Comparison of ENCODE assay signal across 9 cellular contexts in the genomic region with DNA sequence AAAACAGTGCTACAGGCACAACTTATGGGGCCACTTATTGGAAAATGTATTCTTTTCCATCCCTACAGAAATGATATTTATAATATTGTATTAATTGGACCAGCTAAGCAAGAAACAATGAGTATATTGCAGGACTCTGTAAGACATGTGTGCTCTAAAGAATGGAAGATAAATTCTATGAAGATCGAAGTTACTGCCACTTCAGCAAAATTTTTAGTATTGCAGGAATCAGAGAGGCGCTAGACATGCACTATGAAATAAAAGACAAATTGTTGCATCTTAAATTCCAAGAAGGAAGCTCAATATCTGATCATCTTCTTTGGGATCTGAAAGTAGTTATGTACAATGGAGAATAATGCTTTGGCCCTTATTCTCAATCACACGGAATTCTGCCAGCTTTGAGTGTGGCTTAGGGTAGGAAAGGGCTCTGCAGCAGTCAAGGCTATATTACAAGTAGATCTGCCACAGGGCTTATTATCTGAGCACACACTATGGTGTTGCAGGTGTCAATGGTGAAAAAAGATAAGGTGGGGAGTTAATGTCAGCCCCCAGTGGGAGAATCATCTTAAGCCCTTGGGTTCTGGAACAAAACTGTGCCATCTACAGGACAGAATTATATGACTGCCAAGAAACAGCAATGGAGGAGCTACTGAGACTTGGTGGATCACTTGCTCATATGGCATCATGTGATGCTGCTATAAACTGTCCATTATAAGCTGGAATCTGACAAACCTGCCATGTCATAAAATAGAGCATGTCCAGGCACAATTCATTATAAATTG.
A peak's percentile ranks its signal among the peaks of the same experiment; 100 is the strongest.
DNase-seq lines count a peak whose midpoint lies in the region; ATAC-seq and TF ChIP-seq lines count a peak whose summit lies in the region.
"Had no signal": no experiment of that assay in that cellular context is flagged by ENCODE, and none has a peak within 500 bp of the region (broad histone marks: within the 10 kb centered on the region; RNA-seq: fewer than 3 reads in every experiment).

No MANE protein-coding gene starts in this region.

- H3K36me3 ChIP-seq in GM06990 (ENCODE audit: control insufficient read depth, insufficient read depth, low read length) = no peaks in the 10 kb centered on the region
- H3K36me3 ChIP-seq in hepatocyte (replicated peaks; ENCODE audit: insufficient read depth, low read depth) = no peaks in the 10 kb centered on the region
- no peaks in the 10 kb centered on the region for H3K36me3 ChIP-seq in esophagus squamous epithelium

- H3K27ac ChIP-seq in hepatocyte = no peak overlapping the region
- no peak overlapping the region for H3K27ac ChIP-seq in caudate nucleus (ENCODE audit: low read depth, low read length)
- no peak overlapping the region for H3K27ac ChIP-seq in esophagus squamous epithelium

- peak; percentile 73 for ATAC-seq in GM21723 (IDR thresholded peaks at IDR 0.05; ENCODE audit: unreplicated experiment)
- no peak for ATAC-seq in HG03469 (IDR thresholded peaks at IDR 0.05; ENCODE audit: unreplicated experiment)
- ATAC-seq: left cardiac atrium had no signal

- 89% methylated on average over 3 of the region's 3 CpGs for WGBS in hepatocyte (ENCODE audit: low lambda C conversion rate, missing lambda C conversion rate)
- WGBS in esophagus squamous epithelium, 2 donors = 70 to 88% methylated on average over 3 of the region's 3 CpGs

- intact Hi-C loops in posterior vena cava (cut with DNase I) = no loop called here
- intact Hi-C loops in esophagus squamous epithelium (cut with DNase I) = no loop called here

- H2AFZ ChIP-seq in hepatocyte = no peak overlapping the region

- TF ChIP-seq CTCF in GM06990 (IDR thresholded peaks at IDR 0.05; ENCODE audit: insufficient read depth, low read length, poor library complexity, severe bottlenecking) = peak; percentile 39
- peak; percentile 21 for TF ChIP-seq CTCF in hepatocyte (IDR thresholded peaks at IDR 0.05; ENCODE audit: poor library complexity)
- no peak for TF ChIP-seq CTCF in esophagus squamous epithelium (IDR thresholded peaks at IDR 0.05)

- no peaks in the 10 kb centered on the region for H3K79me2 ChIP-seq in hepatocyte

- no peak overlapping the region for H3K4me2 ChIP-seq in hepatocyte

- H4K20me1 ChIP-seq in hepatocyte (ENCODE audit: insufficient read depth, poor library complexity, severe bottlenecking) = no peaks in the 10 kb centered on the region

- no peaks in the 10 kb centered on the region for H3K9me3 ChIP-seq in hepatocyte (ENCODE audit: low read depth)
- H3K9me3 ChIP-seq in esophagus squamous epithelium = no peaks in the 10 kb centered on the region

- H3K4me3 ChIP-seq in GM06990 (replicated peaks; ENCODE audit: low read depth, low read length) (no peak overlapping the region), hepatocyte (no peak overlapping the region), esophagus squamous epithelium (no peak overlapping the region)

- no peak for DNase-seq in GM06990 (ENCODE audit: extremely low read depth, insufficient read length)
- DNase-seq in NCI-H226 = peak; percentile 2
- DNase-seq in hepatocyte (ENCODE audit: low spot score) = no peak
- no peak for DNase-seq in posterior vena cava (ENCODE audit: low spot score)
- no peak for DNase-seq in caudate nucleus (lab: John Stamatoyannopoulos, UW)
- no peak for DNase-seq in esophagus squamous epithelium (lab: John Stamatoyannopoulos, UW)
- DNase-seq: left cardiac atrium had no signal

- TF ChIP-seq POLR2A in esophagus squamous epithelium (IDR thresholded peaks at IDR 0.05) = no peak

- H3K4me1 ChIP-seq in hepatocyte (ENCODE audit: insufficient read depth) (no peaks in the 10 kb centered on the region), esophagus squamous epithelium (no peaks in the 10 kb centered on the region)

- H3K9me2 ChIP-seq in hepatocyte (replicated peaks; ENCODE audit: insufficient read depth) = no peaks in the 10 kb centered on the region

- no peaks in the 10 kb centered on the region for H3K27me3 ChIP-seq in GM06990 (replicated peaks; ENCODE audit: control insufficient read depth, insufficient read depth, low read length)
- no peaks in the 10 kb centered on the region for H3K27me3 ChIP-seq in hepatocyte
- H3K27me3 ChIP-seq in esophagus squamous epithelium = no peaks in the 10 kb centered on the region

Comparison
In these comparisons a context has a peak if more than half of its experiments do, and no peak if none do; other contexts are left out.
1. CTCF ChIP-seq: peak in GM06990 (single experiment) and hepatocyte (single experiment); none in esophagus squamous epithelium (0 of 6).